Comparison of ENCODE assay signal across 16 cellular contexts in the genomic region with DNA sequence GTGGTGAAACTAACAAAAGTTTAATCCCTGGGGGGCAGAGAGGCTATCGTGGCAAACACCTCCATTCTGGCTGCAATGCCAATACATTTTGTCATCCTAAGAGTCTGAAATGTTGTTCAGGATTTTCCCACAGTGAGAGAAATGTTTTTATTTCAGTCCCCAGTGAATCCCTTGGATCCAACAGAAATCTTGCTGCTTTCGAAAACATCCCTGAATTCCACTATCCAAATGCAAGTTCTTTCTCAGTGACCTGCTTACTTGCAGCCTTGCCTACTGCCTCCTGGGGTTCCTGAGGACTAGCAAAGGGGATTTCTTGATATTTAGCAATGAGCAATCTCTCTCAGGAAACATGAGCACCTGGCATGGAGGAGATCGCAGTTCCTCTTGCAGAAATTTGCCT.
DNase-seq lines count a peak whose midpoint lies in the region; ATAC-seq and TF ChIP-seq lines count a peak whose summit lies in the region.
"Had no signal": no experiment of that assay in that cellular context is flagged by ENCODE, and none has a peak within 500 bp of the region (broad histone marks: within the 10 kb centered on the region; RNA-seq: fewer than 3 reads in every experiment).

No MANE protein-coding gene starts in this region.

- H3K4me3 ChIP-seq in GM23338 (no peak overlapping the region), gastrocnemius medialis (no peak overlapping the region)
- H3K4me3 ChIP-seq: Peyer's patch had no signal

- no peaks in the 10 kb centered on the region for H4K20me1 ChIP-seq in GM23338 (replicated peaks; ENCODE audit: insufficient read depth)

- H3F3A ChIP-seq in GM23338 (replicated peaks; ENCODE audit: low read depth) = no peaks in the 10 kb centered on the region

- no peak for DNase-seq in GM23338 (ENCODE audit: low spot score)
- no peak for DNase-seq in chondrocyte (ENCODE audit: low spot score)
- DNase-seq in left cardiac atrium = no peak
- DNase-seq in gastrocnemius medialis = no peak
- DNase-seq in NCI-H526 treated with DMSO at 0.1 percent for 48 hours (lab: John Stamatoyannopoulos, UW) = no peak
- no peak for DNase-seq in KBM-7
- DNase-seq in germinal center (ENCODE audit: low spot score) = no peak
- DNase-seq: DND-41, H7, HFFc6, KG1, MV-4-11, NCI-H2171, NCI-H526 had no signal

- H3K4me2 ChIP-seq in GM23338 = no peak overlapping the region

- no peaks in the 10 kb centered on the region for H3K4me1 Mint-ChIP-seq in GM23338
- H3K4me1 Mint-ChIP-seq in chondrocyte (ENCODE audit: low read depth) = peaks cover 15% of the 10 kb centered on the region

- no peak for TF ChIP-seq POLR2A in gastrocnemius medialis (IDR thresholded peaks at IDR 0.05)

- H3K9me3 Mint-ChIP-seq in GM23338 = no peaks in the 10 kb centered on the region
- no peaks in the 10 kb centered on the region for H3K9me3 Mint-ChIP-seq in chondrocyte (ENCODE audit: low read depth)
- H3K9me3 Mint-ChIP-seq: HFFc6 had no signal

- H3K9me2 ChIP-seq in GM23338 (ENCODE audit: insufficient read depth) = 0 out of 2 replicates have a peak, but pooled peaks cover 7% of the 10 kb centered on the region

- H3K36me3 Mint-ChIP-seq in GM23338 (ENCODE audit: low read depth) = no peaks in the 10 kb centered on the region
- no peaks in the 10 kb centered on the region for H3K36me3 Mint-ChIP-seq in chondrocyte (ENCODE audit: low read depth)

- no peaks in the 10 kb centered on the region for H3K27me3 ChIP-seq in GM23338 (ENCODE audit: insufficient read depth)
- no peaks in the 10 kb centered on the region for H3K27me3 ChIP-seq in gastrocnemius medialis
- H3K27me3 ChIP-seq: Peyer's patch had no signal

- no peaks in the 10 kb centered on the region for H3K79me2 ChIP-seq in GM23338 (replicated peaks; ENCODE audit: insufficient read depth)

- H3K36me3 ChIP-seq in GM23338 (ENCODE audit: insufficient read depth) = no peaks in the 10 kb centered on the region
- H3K36me3 ChIP-seq in gastrocnemius medialis = no peaks in the 10 kb centered on the region
- H3K36me3 ChIP-seq: Peyer's patch had no signal

- 0 out of 2 replicates have a peak overlapping the region, but pooled peaks have one; percentile 23 for H2AFZ ChIP-seq in GM23338

- in situ Hi-C loops in gastrocnemius medialis (cut with MboI; ENCODE audit: low sequenced_read_pairs in 4 of 4) = no loop called here
- in situ Hi-C loops in KBM-7 (cut with MboI; ENCODE audit: low pct_unique_long_range_greater_than_20kb, low sequenced_read_pairs) = no loop called here

- H3K4me1 ChIP-seq in GM23338 (ENCODE audit: insufficient read depth) (no peaks in the 10 kb centered on the region), gastrocnemius medialis (peaks cover 0 to 19% of the 10 kb centered on the region in 2 donors)
- H3K4me1 ChIP-seq: Peyer's patch had no signal

- H3K4me3 Mint-ChIP-seq in GM23338 (no peak overlapping the region), chondrocyte (ENCODE audit: unreplicated experiment) (no peak overlapping the region)
- H3K4me3 Mint-ChIP-seq: HFFc6 had no signal

- TF ChIP-seq CTCF in GM23338 (conservative IDR thresholded peaks at IDR 0.05; ENCODE audit: low read depth in 2 of 2) = no peak
- TF ChIP-seq CTCF in chondrocyte (IDR thresholded peaks at IDR 0.05) = no peak
- no peak for TF ChIP-seq CTCF in gastrocnemius medialis (IDR thresholded peaks at IDR 0.05 in 4 of 5, conservative IDR thresholded peaks at IDR 0.05 in 1 of 5)

- no peak overlapping the region for H3K27ac ChIP-seq in GM23338 (ENCODE audit: low read depth)
- peak overlapping the region in 2 of 4 donors; percentile 14 to 20 for H3K27ac ChIP-seq in gastrocnemius medialis
- H3K27ac ChIP-seq: Peyer's patch had no signal

- ATAC-seq in GM23338 (no peak), left cardiac atrium (peak; percentile 28 to 39), gastrocnemius medialis (peak; percentile 49 to 52)
- ATAC-seq: HepG2 had no signal

- intact Hi-C loops in left cardiac atrium (cut with DNase I) (no loop called here), gastrocnemius medialis (cut with DNase I; ENCODE audit: low total_unique reads) (no loop called here)

- H3K27ac Mint-ChIP-seq in GM23338 (no peak overlapping the region), chondrocyte (ENCODE audit: unreplicated experiment) (peak overlapping the region; percentile 18)
- H3K27ac Mint-ChIP-seq: HFFc6 had no signal

- H3K9me3 ChIP-seq in gastrocnemius medialis = no peaks in the 10 kb centered on the region
- H3K9me3 ChIP-seq: Peyer's patch had no signal

- peaks cover 5% of the 10 kb centered on the region for H3K27me3 Mint-ChIP-seq in GM23338 (ENCODE audit: insufficient read depth, low read depth, poor library complexity)
- peaks cover 14% of the 10 kb centered on the region for H3K27me3 Mint-ChIP-seq in chondrocyte (ENCODE audit: low read depth)

TF ChIP-seq in GM23338, 12 proteins besides CTCF, POLR2A, EP300 and RAD21 (continues in another document):
- no peak for TF ChIP-seq EZH2 (IDR thresholded peaks at IDR 0.05; ENCODE audit: low read depth, unreplicated experiment)
- no peak for TF ChIP-seq JUNB (IDR thresholded peaks at IDR 0.05; ENCODE audit: unreplicated experiment)
- no peak for TF ChIP-seq NANOG (IDR thresholded peaks at IDR 0.05; ENCODE audit: borderline replicate concordance)
- no peak for TF ChIP-seq STAT1 (IDR thresholded peaks at IDR 0.05; ENCODE audit: unreplicated experiment)
- no peak for TF ChIP-seq ZNF331 (CRISPR knock-in tag; IDR thresholded peaks at IDR 0.05; ENCODE audit: low read depth)
- TF ChIP-seq CREB1 (CRISPR knock-in tag; IDR thresholded peaks at IDR 0.05; ENCODE audit: low read depth) = no peak
- TF ChIP-seq REST (IDR thresholded peaks at IDR 0.05; ENCODE audit: unreplicated experiment) = no peak
- TF ChIP-seq POLR2AphosphoS5 (IDR thresholded peaks at IDR 0.05; ENCODE audit: low read depth) = no peak
- TF ChIP-seq ZNF114 (CRISPR knock-in tag; IDR thresholded peaks at IDR 0.05) = no peak
- no peak for TF ChIP-seq EZH2phosphoT487 (IDR thresholded peaks at IDR 0.05; ENCODE audit: unreplicated experiment)
